22 cellular contexts compared by ENCODE assay signal in the genomic region with DNA sequence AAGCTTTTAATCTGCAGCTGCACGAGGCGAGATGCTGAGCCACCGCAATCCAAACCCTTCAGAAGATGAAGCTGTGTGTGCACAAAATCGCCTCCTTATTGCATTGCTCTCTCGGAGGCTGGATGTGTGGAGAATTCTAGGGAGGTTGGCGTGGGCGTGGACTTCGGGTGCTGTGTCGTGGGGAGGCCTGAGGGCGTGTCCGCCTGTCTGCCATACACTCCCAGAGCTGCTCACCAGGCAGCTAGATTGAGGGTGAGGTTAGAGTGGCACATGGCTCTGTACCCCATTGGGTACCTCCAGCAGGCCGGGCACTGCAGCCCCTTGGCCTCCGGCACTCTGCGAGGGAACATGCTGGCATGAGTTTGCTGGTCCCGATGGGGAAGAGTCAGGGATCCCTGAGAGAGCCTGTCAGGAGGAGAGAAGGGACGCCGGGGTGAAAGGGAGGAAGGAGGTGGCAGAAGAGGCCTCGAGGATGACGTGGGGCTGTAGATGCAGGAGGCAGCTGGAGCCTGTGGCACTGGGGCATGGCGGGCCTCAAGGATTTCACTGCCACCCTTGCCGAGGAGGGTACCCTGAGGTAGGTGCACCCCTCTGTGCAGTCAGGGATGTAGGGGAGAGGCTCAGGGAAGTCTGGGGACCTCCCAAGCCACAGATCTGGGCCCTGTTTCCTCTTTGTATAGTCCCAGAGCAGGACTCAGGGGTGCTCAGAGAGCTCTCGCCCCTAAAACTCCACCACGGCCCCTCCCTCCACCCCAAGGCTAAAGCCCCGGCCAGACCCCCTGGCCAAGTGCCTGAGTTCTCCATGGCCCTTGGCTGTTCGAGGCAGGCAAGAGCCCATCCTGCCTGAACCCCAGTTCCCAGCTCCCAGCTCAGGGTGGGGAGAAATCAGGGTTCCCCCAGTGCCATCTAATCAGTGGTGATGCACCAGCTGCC. TPM values are rescaled to one million over a fixed set of nuclear protein-coding genes. Genes with fewer than 3 reads are reported as not detected.
A peak's percentile ranks its signal among the peaks of the same experiment; 100 is the strongest.
DNase-seq lines count a peak whose midpoint lies in the region; ATAC-seq and TF ChIP-seq lines count a peak whose summit lies in the region.
"Had no signal": no experiment of that assay in that cellular context is flagged by ENCODE, and none has a peak within 500 bp of the region (broad histone marks: within the 10 kb centered on the region; RNA-seq: fewer than 3 reads in every experiment).

No MANE protein-coding gene starts in this region.

- ATAC-seq in right cardiac atrium (peak; percentile 23 to 26), left cardiac atrium (no peak), HG03159 (IDR thresholded peaks at IDR 0.05; ENCODE audit: unreplicated experiment) (no peak)
- ATAC-seq: A549 had no signal

- 80% methylated on average over 25 of the region's 25 CpGs for WGBS in right cardiac atrium

- H3K27ac ChIP-seq in right cardiac atrium (ENCODE audit: low read length): no peak overlapping the region
- no peak overlapping the region for H3K27ac ChIP-seq in neural cell (ENCODE audit: low read length)
- H3K27ac ChIP-seq in vagina: peak overlapping the region; percentile 75
- no peak overlapping the region for H3K27ac ChIP-seq in Peyer's patch
- H3K27ac ChIP-seq: A549, cardiac muscle cell, left ventricle myocardium inferior, sigmoid colon, WERI-Rb-1 had no signal

- H3K4me2 ChIP-seq in neural cell (ENCODE audit: low read length): no peak overlapping the region
- H3K4me2 ChIP-seq: A549 had no signal

- H3K4me3 ChIP-seq in right cardiac atrium (ENCODE audit: low read length) (no peak overlapping the region), neural cell (ENCODE audit: low read length) (peak overlapping the region; percentile 30), vagina (peak overlapping the region in 1 of 2 donors; percentile 8), MG63 (no peak overlapping the region), Peyer's patch (no peak overlapping the region)
- H3K4me3 ChIP-seq: A549, cardiac muscle cell, testis had no signal

- H3K27me3 ChIP-seq in right cardiac atrium (ENCODE audit: control insufficient read depth, insufficient read depth): no peaks in the 10 kb centered on the region
- H3K27me3 ChIP-seq in neural cell (ENCODE audit: insufficient read depth, low read depth, low read length): no peaks in the 10 kb centered on the region
- H3K27me3 ChIP-seq in vagina: no peaks in the 10 kb centered on the region
- H3K27me3 ChIP-seq in MG63: no peaks in the 10 kb centered on the region
- no peaks in the 10 kb centered on the region for H3K27me3 ChIP-seq in Peyer's patch
- H3K27me3 ChIP-seq: cardiac muscle cell, sigmoid colon, testis had no signal

- peak overlapping the region; percentile 69 for H2AFZ ChIP-seq in neural cell (ENCODE audit: low read depth, low read length)

- H3K4me1 ChIP-seq in right cardiac atrium (ENCODE audit: control insufficient read depth, insufficient read depth, low read length): no peaks in the 10 kb centered on the region
- H3K4me1 ChIP-seq in vagina: peaks cover 47% of the 10 kb centered on the region
- peaks cover 0 to 7% (median 1%) of the 10 kb centered on the region in 4 donors for H3K4me1 ChIP-seq in Peyer's patch

- no peaks in the 10 kb centered on the region for H4K20me1 ChIP-seq in neural cell (ENCODE audit: insufficient read depth)

- H3K9me3 ChIP-seq in right cardiac atrium (ENCODE audit: control insufficient read depth, low read length) (no peaks in the 10 kb centered on the region), neural cell (ENCODE audit: low read length) (no peaks in the 10 kb centered on the region), vagina (no peaks in the 10 kb centered on the region), MG63 (peaks cover 3% of the 10 kb centered on the region; the same call in 1 of the 2 replicates), Peyer's patch (no peaks in the 10 kb centered on the region)
- H3K9me3 ChIP-seq: sigmoid colon, testis had no signal

- TF ChIP-seq POLR2A in vagina (IDR thresholded peaks at IDR 0.05): no peak
- no peak for TF ChIP-seq POLR2A in Peyer's patch (IDR thresholded peaks at IDR 0.05)

- intact Hi-C loops in right cardiac atrium (cut with DNase I) (no loop called here), left cardiac atrium (cut with DNase I) (no loop called here), head of caudate nucleus (cut with DNase I) (no loop called here), vagina (cut with DNase I) (no loop called here)

- H3K36me3 ChIP-seq in neural cell (ENCODE audit: insufficient read depth, low read length) (no peaks in the 10 kb centered on the region), vagina (no peaks in the 10 kb centered on the region), MG63 (no peaks in the 10 kb centered on the region), Peyer's patch (no peaks in the 10 kb centered on the region)
- H3K36me3 ChIP-seq: cardiac muscle cell, left ventricle myocardium inferior, sigmoid colon, WERI-Rb-1 had no signal

- no peaks in the 10 kb centered on the region for H3K9me2 ChIP-seq in neural cell (ENCODE audit: insufficient read depth, low read length)

- TF ChIP-seq RAD21 in neural cell (conservative IDR thresholded peaks at IDR 0.05): no peak

- H3F3A ChIP-seq in neural cell (ENCODE audit: insufficient read depth, low read length, poor library complexity, severe bottlenecking): no peaks in the 10 kb centered on the region

- no peaks in the 10 kb centered on the region for H3K79me2 ChIP-seq in neural cell (replicated peaks; ENCODE audit: insufficient read depth, low read length)

- TF ChIP-seq CTCF in neural cell (IDR thresholded peaks at IDR 0.05; ENCODE audit: poor library complexity, severe bottlenecking) (no peak), vagina (IDR thresholded peaks at IDR 0.05) (no peak), Peyer's patch (IDR thresholded peaks at IDR 0.05) (no peak)

- H3K9ac ChIP-seq in neural cell (ENCODE audit: low read length): peak overlapping the region; percentile 40

- TF ChIP-seq EP300 in neural cell (conservative IDR thresholded peaks at IDR 0.05; ENCODE audit: poor library complexity, severe bottlenecking): no peak

- DNase-seq in right cardiac atrium (peak in 1 of 3 donors; percentile 53), left cardiac atrium (no peak), head of caudate nucleus (peak; percentile 38 to 85 (median 67)), vagina (ENCODE audit: extremely low spot score in 2 of 2) (no peak), MG63 (no peak), Peyer's patch (no peak)
- DNase-seq: activated CD4-positive, alpha-beta T cell treated with anti-CD3 and anti-CD28 coated beads, Interleukin-2, amount 50 U/mL, for 48 hours; activated effector memory CD4-positive, alpha-beta T cell treated with anti-CD3 and anti-CD28 coated beads, Interleukin-2, amount 50 U/mL, for 16 hours; EL; IMR-90; left ventricle myocardium inferior; NCI-H1436; NCI-H2171; NCI-H526 treated with DMSO at 0.1 percent for 48 hours; sigmoid colon; T-helper 2 cell; testis; WERI-Rb-1 had no signal

TF ChIP-seq in neural cell, 6 proteins besides CTCF, POLR2A, EP300 and RAD21:
- TF ChIP-seq EZH2 (IDR thresholded peaks at IDR 0.05; ENCODE audit: borderline replicate concordance, insufficient read depth, low read length, poor library complexity, severe bottlenecking): no peak
- TF ChIP-seq, protein P1, sequence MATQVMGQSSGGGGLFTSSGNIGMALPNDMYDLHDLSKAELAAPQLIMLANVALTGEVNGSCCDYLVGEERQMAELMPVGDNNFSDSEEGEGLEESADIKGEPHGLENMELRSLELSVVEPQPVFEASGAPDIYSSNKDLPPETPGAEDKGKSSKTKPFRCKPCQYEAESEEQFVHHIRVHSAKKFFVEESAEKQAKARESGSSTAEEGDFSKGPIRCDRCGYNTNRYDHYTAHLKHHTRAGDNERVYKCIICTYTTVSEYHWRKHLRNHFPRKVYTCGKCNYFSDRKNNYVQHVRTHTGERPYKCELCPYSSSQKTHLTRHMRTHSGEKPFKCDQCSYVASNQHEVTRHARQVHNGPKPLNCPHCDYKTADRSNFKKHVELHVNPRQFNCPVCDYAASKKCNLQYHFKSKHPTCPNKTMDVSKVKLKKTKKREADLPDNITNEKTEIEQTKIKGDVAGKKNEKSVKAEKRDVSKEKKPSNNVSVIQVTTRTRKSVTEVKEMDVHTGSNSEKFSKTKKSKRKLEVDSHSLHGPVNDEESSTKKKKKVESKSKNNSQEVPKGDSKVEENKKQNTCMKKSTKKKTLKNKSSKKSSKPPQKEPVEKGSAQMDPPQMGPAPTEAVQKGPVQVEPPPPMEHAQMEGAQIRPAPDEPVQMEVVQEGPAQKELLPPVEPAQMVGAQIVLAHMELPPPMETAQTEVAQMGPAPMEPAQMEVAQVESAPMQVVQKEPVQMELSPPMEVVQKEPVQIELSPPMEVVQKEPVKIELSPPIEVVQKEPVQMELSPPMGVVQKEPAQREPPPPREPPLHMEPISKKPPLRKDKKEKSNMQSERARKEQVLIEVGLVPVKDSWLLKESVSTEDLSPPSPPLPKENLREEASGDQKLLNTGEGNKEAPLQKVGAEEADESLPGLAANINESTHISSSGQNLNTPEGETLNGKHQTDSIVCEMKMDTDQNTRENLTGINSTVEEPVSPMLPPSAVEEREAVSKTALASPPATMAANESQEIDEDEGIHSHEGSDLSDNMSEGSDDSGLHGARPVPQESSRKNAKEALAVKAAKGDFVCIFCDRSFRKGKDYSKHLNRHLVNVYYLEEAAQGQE (IDR thresholded peaks at IDR 0.05; ENCODE audit: borderline replicate concordance): no peak
- TF ChIP-seq MXI1 (conservative IDR thresholded peaks at IDR 0.05; ENCODE audit: poor library complexity, severe bottlenecking): no peak
- no peak for TF ChIP-seq SMC3 (conservative IDR thresholded peaks at IDR 0.05; ENCODE audit: poor library complexity)
TF ChIP-seq in neural cell: peak in this region for 0.

RNA-seq across cellular contexts. Expression of gene HDAC4, which starts 38.8 kb away (rescaled TPM):
- 10 to 100 TPM; 18.3 to 29.1 (median 25.4) TPM for total RNA-seq in right cardiac atrium
- polyA plus RNA-seq in right cardiac atrium: 7.8 TPM
- 10 to 100 TPM; 25.6 to 31.2 TPM for total RNA-seq in left cardiac atrium
- 3.4 and 4.2 TPM in 2 replicates for polyA plus RNA-seq in neural cell
- 28.7 and 30.3 TPM in 2 replicates for polyA minus RNA-seq in neural cell
- total RNA-seq in vagina: 76.6 TPM
- 5.2 and 27.3 TPM in 2 replicates for total RNA-seq in MG63 (2014; rRNA removed; shearing (Covaris generic); ENCODE audit: low replicate concordance)
- 100 to 1,000 TPM in 3 of 4 donors, 10 to 100 TPM in 1; 28.9 to 198 (median 102) TPM for total RNA-seq in Peyer's patch

Comparison
In these comparisons a context has a peak if more than half of its experiments do, and no peak if none do; other contexts are left out.
1. ATAC-seq: peak in right cardiac atrium (2 of 2); none in left cardiac atrium (0 of 2) and HG03159 (single experiment).
2. DNase-seq: peak in head of caudate nucleus (42 of 42); none in left cardiac atrium (single experiment), vagina (0 of 2), MG63 (single experiment) and Peyer's patch (0 of 3).